12 cellular contexts compared by ENCODE assay signal in the genomic region with DNA sequence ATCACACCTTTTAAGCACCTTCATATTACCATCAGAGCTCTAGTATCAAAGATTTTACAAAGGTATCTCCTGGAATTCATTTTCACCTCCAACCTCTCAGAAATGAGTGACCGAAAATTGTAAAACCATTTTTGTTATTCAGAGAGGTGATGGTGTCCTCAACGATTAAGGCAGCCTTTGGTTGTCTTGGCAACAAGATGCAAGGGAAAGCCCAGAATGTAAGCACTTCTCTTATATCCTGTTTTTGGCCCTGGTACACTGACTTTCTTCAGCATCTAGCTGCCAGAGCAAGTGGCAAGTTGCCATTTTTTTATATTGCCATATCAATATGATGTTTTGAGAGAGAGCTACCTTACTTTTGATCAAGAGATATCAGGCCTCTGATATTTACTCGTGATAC.
"Had no signal": no experiment of that assay in that cellular context is flagged by ENCODE, and none has a peak within 500 bp of the region (broad histone marks: within the 10 kb centered on the region; RNA-seq: fewer than 3 reads in every experiment).

No MANE protein-coding gene starts in this region.

- H3K9me3 Mint-ChIP-seq: activated CD4-positive, alpha-beta T cell treated with anti-CD3 and anti-CD28 coated beads, Interleukin-2, amount 10 ng/mL, durations not matched to agents 7 days and 5 days; activated naive CD4-positive, alpha-beta T cell treated with anti-CD3 and anti-CD28 coated beads, Interleukin-2, amount 50 U/mL, for 24 hours; central memory CD8-positive, alpha-beta T cell had no signal

- H3K27me3 Mint-ChIP-seq: dendritic cell treated with granulocyte-macrophage colony-stimulating factor and Interleukin-4, amounts not matched to agents 40 ng/mL and 50 ng/mL, for 4 days had no signal

- H3K4me1 Mint-ChIP-seq: activated CD4-positive, alpha-beta T cell treated with anti-CD3 and anti-CD28 coated beads, Interleukin-2, amount 10 ng/mL, durations not matched to agents 7 days and 5 days; activated naive CD4-positive, alpha-beta T cell treated with anti-CD3 and anti-CD28 coated beads, Interleukin-2, amount 50 U/mL, for 24 hours; central memory CD8-positive, alpha-beta T cell; naive thymus-derived CD4-positive, alpha-beta T cell had no signal

- H3K4me3 ChIP-seq: body of pancreas, tibial artery had no signal

- H3K27ac Mint-ChIP-seq: activated CD4-positive, alpha-beta T cell treated with anti-CD3 and anti-CD28 coated beads, Interleukin-2, amount 10 ng/mL, durations not matched to agents 7 days and 5 days; activated naive CD4-positive, alpha-beta T cell treated with anti-CD3 and anti-CD28 coated beads, Interleukin-2, amount 50 U/mL, for 24 hours; dendritic cell treated with granulocyte-macrophage colony-stimulating factor and Interleukin-4, amounts not matched to agents 40 ng/mL and 50 ng/mL, for 4 days; naive thymus-derived CD4-positive, alpha-beta T cell had no signal

- H3K36me3 Mint-ChIP-seq: activated naive CD4-positive, alpha-beta T cell treated with anti-CD3 and anti-CD28 coated beads, Interleukin-2, amount 50 U/mL, for 24 hours; naive thymus-derived CD4-positive, alpha-beta T cell had no signal

- H3K36me3 ChIP-seq: tibial artery had no signal

- DNase-seq: activated CD4-positive, alpha-beta T cell treated with anti-CD3 and anti-CD28 coated beads, Interleukin-2, amount 10 ng/mL, durations not matched to agents 7 days and 5 days; activated CD4-positive, CD25-positive, alpha-beta regulatory T cell; amniotic stem cell; body of pancreas; erythroblast; foreskin melanocyte; naive thymus-derived CD4-positive, alpha-beta T cell; retina; tibial artery had no signal

- H3K27ac ChIP-seq: body of pancreas, tibial artery had no signal

- H3K9me3 ChIP-seq: body of pancreas, tibial artery had no signal

- H3K27me3 ChIP-seq: body of pancreas, tibial artery had no signal

- H3K4me3 Mint-ChIP-seq: activated CD4-positive, alpha-beta T cell treated with anti-CD3 and anti-CD28 coated beads, Interleukin-2, amount 10 ng/mL, durations not matched to agents 7 days and 5 days; activated naive CD4-positive, alpha-beta T cell treated with anti-CD3 and anti-CD28 coated beads, Interleukin-2, amount 50 U/mL, for 24 hours; central memory CD8-positive, alpha-beta T cell; dendritic cell treated with granulocyte-macrophage colony-stimulating factor and Interleukin-4, amounts not matched to agents 40 ng/mL and 50 ng/mL, for 4 days; naive thymus-derived CD4-positive, alpha-beta T cell had no signal

- ATAC-seq: body of pancreas; naive thymus-derived CD4-positive, alpha-beta T cell had no signal

- H3K4me1 ChIP-seq: body of pancreas, tibial artery had no signal
